ENCODE assay signal across 1 cellular context in the genomic region with DNA sequence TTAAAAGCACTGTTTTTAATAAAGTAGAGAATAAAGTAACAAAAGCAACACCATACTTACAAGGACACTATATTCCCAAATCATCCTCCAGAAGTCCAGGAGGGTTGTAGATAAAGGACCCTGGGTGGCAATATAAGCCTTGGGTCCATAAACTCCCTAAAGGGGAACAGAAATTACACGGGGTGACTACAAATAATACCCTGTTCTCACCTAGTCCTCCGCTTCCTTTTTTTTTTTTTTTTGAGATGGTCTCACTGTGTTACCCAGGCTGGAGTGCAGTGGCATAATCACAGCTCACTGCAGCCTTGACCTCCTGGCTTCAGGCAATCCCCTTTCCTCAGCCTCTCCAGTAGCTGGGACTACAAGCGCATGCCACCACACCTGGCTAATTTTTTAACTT.
TF ChIP-seq lines count a peak whose summit lies in the region.

No MANE protein-coding gene starts in this region.

TF ChIP-seq in GM23338, 12 proteins besides CTCF, POLR2A, EP300 and RAD21:
- no peak for TF ChIP-seq ZNF462 (CRISPR knock-in tag; IDR thresholded peaks at IDR 0.05)
- TF ChIP-seq STAT1 (IDR thresholded peaks at IDR 0.05; ENCODE audit: unreplicated experiment) = no peak
- no peak for TF ChIP-seq REST (IDR thresholded peaks at IDR 0.05; ENCODE audit: unreplicated experiment)
- TF ChIP-seq EZH2phosphoT487 (IDR thresholded peaks at IDR 0.05; ENCODE audit: unreplicated experiment) = no peak
- no peak for TF ChIP-seq NANOG (IDR thresholded peaks at IDR 0.05; ENCODE audit: borderline replicate concordance)
- TF ChIP-seq ETS1 (IDR thresholded peaks at IDR 0.05) = no peak
- no peak for TF ChIP-seq JUNB (IDR thresholded peaks at IDR 0.05; ENCODE audit: unreplicated experiment)
- no peak for TF ChIP-seq CREB1 (CRISPR knock-in tag; IDR thresholded peaks at IDR 0.05; ENCODE audit: low read depth)
- TF ChIP-seq ZNF114 (CRISPR knock-in tag; IDR thresholded peaks at IDR 0.05) = no peak
- no peak for TF ChIP-seq POLR2AphosphoS5 (IDR thresholded peaks at IDR 0.05; ENCODE audit: low read depth)
- TF ChIP-seq EZH2 (IDR thresholded peaks at IDR 0.05; ENCODE audit: low read depth, unreplicated experiment) = no peak
- no peak for TF ChIP-seq ZNF331 (CRISPR knock-in tag; IDR thresholded peaks at IDR 0.05; ENCODE audit: low read depth)
